In genomic region chrX:122092978-122093377, GRCh38 we compare ENCODE assay signal across 24 cellular contexts.
DNase-seq lines count a peak whose midpoint lies in the region; ATAC-seq and TF ChIP-seq lines count a peak whose summit lies in the region.
"Had no signal": no experiment of that assay in that cellular context is flagged by ENCODE, and none has a peak within 500 bp of the region (broad histone marks: within the 10 kb centered on the region; RNA-seq: fewer than 3 reads in every experiment).

No MANE protein-coding gene starts in this region.

- CTCF ChIA-PET in SK-N-SH (lab: Yijun Ruan, JAX): interaction anchor here (1.6 kb wide), 1 partner anchor 14 kb away, joined by 5 read pairs; no protein-coding TSS in a partner anchor

- no peaks in the 10 kb centered on the region for H3K9me2 ChIP-seq in SK-N-SH

- no peaks in the 10 kb centered on the region for H3K36me3 ChIP-seq in SK-N-SH (replicated peaks in 1 of 2; ENCODE audit: control insufficient read depth in 1 of 2, insufficient read depth in 2 of 2, low read length in 1 of 2)
- H3K36me3 ChIP-seq in endodermal cell (ENCODE audit: control insufficient read depth, insufficient read depth, low read length): no peaks in the 10 kb centered on the region
- H3K36me3 ChIP-seq: SJSA1 had no signal

- H3K4me3 ChIP-seq in SK-N-SH (ENCODE audit: low read depth in 2 of 2, low read length in 1 of 2) (no peak overlapping the region), endodermal cell (ENCODE audit: low read length) (no peak overlapping the region)
- H3K4me3 ChIP-seq: K562, SJSA1 had no signal

- H3K4me1 ChIP-seq in SK-N-SH (ENCODE audit: control insufficient read depth in 1 of 2, insufficient read depth in 2 of 2, low read depth in 1 of 2, low read length in 1 of 2) (no peaks in the 10 kb centered on the region), endodermal cell (ENCODE audit: control insufficient read depth, insufficient read depth, low read length) (no peaks in the 10 kb centered on the region)
- H3K4me1 ChIP-seq: SJSA1 had no signal

- TF ChIP-seq CTCF in SK-N-SH (IDR thresholded peaks at IDR 0.05) (peak; percentile 29), endodermal cell (conservative IDR thresholded peaks at IDR 0.05) (peak; percentile 61), neural crest cell (conservative IDR thresholded peaks at IDR 0.05) (peak; percentile 42)

- no peak for DNase-seq in SK-N-SH
- no peak for DNase-seq in endodermal cell
- DNase-seq in neural crest cell (ENCODE audit: low read depth, low spot score): no peak
- DNase-seq in H4 (ENCODE audit: low spot score): no peak
- no peak for DNase-seq in LoVo (ENCODE audit: low spot score)
- DNase-seq in NOMO-1 (lab: John Stamatoyannopoulos, UW; ENCODE audit: unreplicated experiment in 2 of 2): no peak
- DNase-seq: 8988T; AML-193; CD8-positive, alpha-beta memory T cell; EL; GF-D8; NCI-H1092; NCI-H1436; NCI-H2029; NCI-H526; OCI-M1; SW 1271 had no signal

- no peak for ATAC-seq in SK-N-SH treated with all-trans-retinoic acid at 6 μM for 48 hours
- no peak for ATAC-seq in GM19463 (IDR thresholded peaks at IDR 0.05; ENCODE audit: unreplicated experiment)
- ATAC-seq: HepG2, K562, Right ventricle myocardium inferior had no signal

- TF ChIP-seq RAD21 in SK-N-SH (IDR thresholded peaks at IDR 0.05; ENCODE audit: low read length): no peak

- peaks cover 13% of the 10 kb centered on the region for H3K36me3 Mint-ChIP-seq in endodermal cell (ENCODE audit: low read depth)
- peaks cover 2% of the 10 kb centered on the region for H3K36me3 Mint-ChIP-seq in neural crest cell (ENCODE audit: low read depth)
- H3K36me3 Mint-ChIP-seq: CD8-positive, alpha-beta memory T cell had no signal

- no peak overlapping the region for H3K4me2 ChIP-seq in SK-N-SH

- H3F3A ChIP-seq in SK-N-SH (replicated peaks; ENCODE audit: insufficient read depth): no peaks in the 10 kb centered on the region

- peaks cover 24% of the 10 kb centered on the region for H3K9me3 Mint-ChIP-seq in endodermal cell
- H3K9me3 Mint-ChIP-seq in neural crest cell: peaks cover 16% of the 10 kb centered on the region

- POLR2A ChIA-PET in SK-N-SH (lab: Yijun Ruan, JAX): no interaction called here

- H3K4me1 Mint-ChIP-seq in endodermal cell: peaks cover 12% of the 10 kb centered on the region
- H3K4me1 Mint-ChIP-seq in neural crest cell: no peaks in the 10 kb centered on the region
- H3K4me1 Mint-ChIP-seq: CD8-positive, alpha-beta memory T cell had no signal

- no peak overlapping the region for H2AFZ ChIP-seq in SK-N-SH (ENCODE audit: low read depth)

- no peaks in the 10 kb centered on the region for H4K20me1 ChIP-seq in SK-N-SH (ENCODE audit: insufficient read depth)

- H3K27me3 Mint-ChIP-seq in endodermal cell (ENCODE audit: insufficient read depth) (no peaks in the 10 kb centered on the region), neural crest cell (ENCODE audit: low read depth) (no peaks in the 10 kb centered on the region)

- no peak overlapping the region for H3K27ac Mint-ChIP-seq in endodermal cell
- no peak overlapping the region for H3K27ac Mint-ChIP-seq in neural crest cell (ENCODE audit: unreplicated experiment)
- H3K27ac Mint-ChIP-seq: CD8-positive, alpha-beta memory T cell had no signal

- no peak for TF ChIP-seq EP300 in SK-N-SH (IDR thresholded peaks at IDR 0.05; ENCODE audit: borderline replicate concordance in 1 of 2, low read depth in 1 of 2, low read length in 1 of 2)

- H3K27ac ChIP-seq in SK-N-SH (ENCODE audit: low read depth in 2 of 2, low read length in 1 of 2) (no peak overlapping the region), endodermal cell (ENCODE audit: low read depth, low read length) (no peak overlapping the region)
- H3K27ac ChIP-seq: C4-2B, SJSA1 had no signal

- H3K9ac ChIP-seq in SK-N-SH: no peak overlapping the region
- no peak overlapping the region for H3K9ac ChIP-seq in endodermal cell (ENCODE audit: extremely low read depth, low read length, poor library complexity, severe bottlenecking)

- H3K79me2 ChIP-seq in SK-N-SH (ENCODE audit: insufficient read depth): no peaks in the 10 kb centered on the region

- H3K27me3 ChIP-seq in SK-N-SH (ENCODE audit: insufficient read depth): no peaks in the 10 kb centered on the region
- H3K27me3 ChIP-seq in endodermal cell (ENCODE audit: control insufficient read depth, insufficient read depth, low read length, poor library complexity, severe bottlenecking): no peaks in the 10 kb centered on the region
- H3K27me3 ChIP-seq: SJSA1 had no signal

- H3K9me3 ChIP-seq in SK-N-SH (no peaks in the 10 kb centered on the region), endodermal cell (ENCODE audit: control insufficient read depth, low read length) (peaks cover 16% of the 10 kb centered on the region)
- H3K9me3 ChIP-seq: SJSA1 had no signal

- no peak overlapping the region for H3K4me3 Mint-ChIP-seq in endodermal cell
- H3K4me3 Mint-ChIP-seq in neural crest cell: no peak overlapping the region
- H3K4me3 Mint-ChIP-seq: CD8-positive, alpha-beta memory T cell had no signal

- WGBS in SK-N-SH (ENCODE audit: low lambda C conversion rate): 18% methylated on average over 2 of the region's 2 CpGs
- 94 to 95% methylated on average over 2 of the region's 2 CpGs for WGBS in endodermal cell (ENCODE audit: insufficient coverage in 1 of 2, insufficient read length in 1 of 2), 2 experiments

TF ChIP-seq in SK-N-SH, 30 proteins besides CTCF, POLR2A, EP300 and RAD21 (continues in another document):
- TF ChIP-seq JUND (IDR thresholded peaks at IDR 0.05) (no peak), CHD2 (IDR thresholded peaks at IDR 0.05; ENCODE audit: low read length, partially characterized antibody) (no peak), EZH2phosphoT487 (IDR thresholded peaks at IDR 0.05; ENCODE audit: borderline replicate concordance, low read depth) (no peak), MXI1 (IDR thresholded peaks at IDR 0.05; ENCODE audit: low read depth, low read length) (no peak), SMC3 (IDR thresholded peaks at IDR 0.05; ENCODE audit: low read depth, low read length) (no peak), TCF12 (IDR thresholded peaks at IDR 0.05) (no peak), FOXM1 (IDR thresholded peaks at IDR 0.05; ENCODE audit: low read depth) (no peak), YY1 (IDR thresholded peaks at IDR 0.05; ENCODE audit: low read depth) (no peak), TEAD4 (IDR thresholded peaks at IDR 0.05; ENCODE audit: borderline replicate concordance, insufficient read depth) (no peak), GABPA (IDR thresholded peaks at IDR 0.05; ENCODE audit: low read depth) (no peak), RXRA (IDR thresholded peaks at IDR 0.05; ENCODE audit: borderline replicate concordance, low read depth) (no peak), RCOR1 (IDR thresholded peaks at IDR 0.05; ENCODE audit: low read length) (no peak)
- TF ChIP-seq, protein P1, sequence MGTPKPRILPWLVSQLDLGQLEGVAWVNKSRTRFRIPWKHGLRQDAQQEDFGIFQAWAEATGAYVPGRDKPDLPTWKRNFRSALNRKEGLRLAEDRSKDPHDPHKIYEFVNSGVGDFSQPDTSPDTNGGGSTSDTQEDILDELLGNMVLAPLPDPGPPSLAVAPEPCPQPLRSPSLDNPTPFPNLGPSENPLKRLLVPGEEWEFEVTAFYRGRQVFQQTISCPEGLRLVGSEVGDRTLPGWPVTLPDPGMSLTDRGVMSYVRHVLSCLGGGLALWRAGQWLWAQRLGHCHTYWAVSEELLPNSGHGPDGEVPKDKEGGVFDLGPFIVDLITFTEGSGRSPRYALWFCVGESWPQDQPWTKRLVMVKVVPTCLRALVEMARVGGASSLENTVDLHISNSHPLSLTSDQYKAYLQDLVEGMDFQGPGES (IDR thresholded peaks at IDR 0.05; ENCODE audit: low read depth, low read length): no peak

TF ChIP-seq in SK-N-SH treated with all-trans-retinoic acid at 6 μM for 48 hours, 23 proteins besides CTCF, POLR2A, EP300 and RAD21:
- no peak for TF ChIP-seq ESRRG (CRISPR knock-in tag; IDR thresholded peaks at IDR 0.05)
- TF ChIP-seq ZNF8 (CRISPR knock-in tag; IDR thresholded peaks at IDR 0.05): no peak
- no peak for TF ChIP-seq ZNF565 (CRISPR knock-in tag; conservative IDR thresholded peaks at IDR 0.05; ENCODE audit: low read depth)
- TF ChIP-seq TCF4 (CRISPR knock-in tag; IDR thresholded peaks at IDR 0.05; ENCODE audit: borderline replicate concordance): no peak
- TF ChIP-seq ZFP3 (CRISPR knock-in tag; IDR thresholded peaks at IDR 0.05): no peak
- TF ChIP-seq, protein P2, sequence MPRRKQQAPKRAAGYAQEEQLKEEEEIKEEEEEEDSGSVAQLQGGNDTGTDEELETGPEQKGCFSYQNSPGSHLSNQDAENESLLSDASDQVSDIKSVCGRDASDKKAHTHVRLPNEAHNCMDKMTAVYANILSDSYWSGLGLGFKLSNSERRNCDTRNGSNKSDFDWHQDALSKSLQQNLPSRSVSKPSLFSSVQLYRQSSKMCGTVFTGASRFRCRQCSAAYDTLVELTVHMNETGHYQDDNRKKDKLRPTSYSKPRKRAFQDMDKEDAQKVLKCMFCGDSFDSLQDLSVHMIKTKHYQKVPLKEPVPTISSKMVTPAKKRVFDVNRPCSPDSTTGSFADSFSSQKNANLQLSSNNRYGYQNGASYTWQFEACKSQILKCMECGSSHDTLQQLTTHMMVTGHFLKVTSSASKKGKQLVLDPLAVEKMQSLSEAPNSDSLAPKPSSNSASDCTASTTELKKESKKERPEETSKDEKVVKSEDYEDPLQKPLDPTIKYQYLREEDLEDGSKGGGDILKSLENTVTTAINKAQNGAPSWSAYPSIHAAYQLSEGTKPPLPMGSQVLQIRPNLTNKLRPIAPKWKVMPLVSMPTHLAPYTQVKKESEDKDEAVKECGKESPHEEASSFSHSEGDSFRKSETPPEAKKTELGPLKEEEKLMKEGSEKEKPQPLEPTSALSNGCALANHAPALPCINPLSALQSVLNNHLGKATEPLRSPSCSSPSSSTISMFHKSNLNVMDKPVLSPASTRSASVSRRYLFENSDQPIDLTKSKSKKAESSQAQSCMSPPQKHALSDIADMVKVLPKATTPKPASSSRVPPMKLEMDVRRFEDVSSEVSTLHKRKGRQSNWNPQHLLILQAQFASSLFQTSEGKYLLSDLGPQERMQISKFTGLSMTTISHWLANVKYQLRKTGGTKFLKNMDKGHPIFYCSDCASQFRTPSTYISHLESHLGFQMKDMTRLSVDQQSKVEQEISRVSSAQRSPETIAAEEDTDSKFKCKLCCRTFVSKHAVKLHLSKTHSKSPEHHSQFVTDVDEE (CRISPR knock-in tag; IDR thresholded peaks at IDR 0.05): no peak
